Comparison of ENCODE assay signal across 9 cellular contexts in genomic region chr14:53295985-53296582, GRCh38.
DNase-seq lines count a peak whose midpoint lies in the region; ATAC-seq and TF ChIP-seq lines count a peak whose summit lies in the region.
"Had no signal": no experiment of that assay in that cellular context is flagged by ENCODE, and none has a peak within 500 bp of the region (broad histone marks: within the 10 kb centered on the region; RNA-seq: fewer than 3 reads in every experiment).

No MANE protein-coding gene starts in this region.

- H3K9me3 ChIP-seq in mucosa of descending colon = no peaks in the 10 kb centered on the region
- H3K9me3 ChIP-seq: SJSA1 had no signal

- TF ChIP-seq POLR2A in GM18505 (IDR thresholded peaks at IDR 0.05; ENCODE audit: borderline replicate concordance, extremely low read depth, insufficient read depth, insufficient read length) = no peak

- no peak for ATAC-seq in mucosa of descending colon
- no peak for ATAC-seq in GM18505 (IDR thresholded peaks at IDR 0.05; ENCODE audit: unreplicated experiment)
- ATAC-seq in HG03521 (IDR thresholded peaks at IDR 0.05; ENCODE audit: unreplicated experiment) = no peak
- no peak for ATAC-seq in HG02870 (IDR thresholded peaks at IDR 0.05; ENCODE audit: unreplicated experiment)

- no peaks in the 10 kb centered on the region for H3K36me3 ChIP-seq in mucosa of descending colon (ENCODE audit: low read depth)
- H3K36me3 ChIP-seq: SJSA1 had no signal

- intact Hi-C loops in mucosa of descending colon (cut with DNase I, micrococcal nuclease) = loop anchor here in 1 of 2 donors (10.0 kb wide), 1 partner anchor 1049 kb away; no protein-coding TSS in a partner anchor

- no peaks in the 10 kb centered on the region for H3K4me1 ChIP-seq in mucosa of descending colon (ENCODE audit: low read depth)
- H3K4me1 ChIP-seq: SJSA1 had no signal

- DNase-seq in CD1c-positive myeloid dendritic cell (ENCODE audit: extremely low spot score) (peak; percentile 54), NCI-H526 (lab: John Stamatoyannopoulos, UW) (peak; percentile 18 to 61), coronary artery (ENCODE audit: low spot score) (no peak), mucosa of descending colon (peak in 1 of 3 donors; percentile 47)

- H3K4me3 ChIP-seq in coronary artery = no peak overlapping the region
- no peak overlapping the region for H3K4me3 ChIP-seq in mucosa of descending colon
- H3K4me3 ChIP-seq: SJSA1 had no signal

- no peak overlapping the region for H3K27ac ChIP-seq in coronary artery
- H3K27ac ChIP-seq: SJSA1 had no signal

- TF ChIP-seq CTCF in GM12873 (IDR thresholded peaks at IDR 0.05; ENCODE audit: insufficient read depth, low read depth, low read length, missing control alignments) (peak; percentile 63), coronary artery (IDR thresholded peaks at IDR 0.05) (peak; percentile 48), mucosa of descending colon (IDR thresholded peaks at IDR 0.05) (peak; percentile 44)
